16 cellular contexts compared by ENCODE assay signal in the genomic region with DNA sequence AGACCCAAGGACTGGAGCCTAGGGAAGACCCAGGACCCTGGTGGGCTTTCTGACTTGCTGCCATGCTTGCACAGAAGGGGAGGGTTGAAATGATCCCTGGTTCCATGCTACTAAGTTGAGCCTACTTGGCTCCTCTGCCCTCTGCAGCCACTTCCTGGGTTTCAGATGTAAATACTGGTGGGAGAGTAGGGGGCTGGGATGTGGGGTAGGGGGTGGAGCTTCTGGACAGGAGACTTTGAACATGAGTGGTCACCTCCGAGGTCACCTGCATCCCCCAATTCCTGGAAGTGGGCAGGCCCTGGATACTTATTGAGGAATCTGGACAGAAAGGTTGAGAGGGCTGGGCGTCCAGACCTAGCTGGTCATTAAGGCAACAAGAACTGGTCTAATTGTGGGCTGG. TPM values are rescaled to one million over a fixed set of nuclear protein-coding genes. Genes with fewer than 3 reads are reported as not detected.
A peak's percentile ranks its signal among the peaks of the same experiment; 100 is the strongest.
DNase-seq lines count a peak whose midpoint lies in the region; ATAC-seq and TF ChIP-seq lines count a peak whose summit lies in the region.
"Had no signal": no experiment of that assay in that cellular context is flagged by ENCODE, and none has a peak within 500 bp of the region (broad histone marks: within the 10 kb centered on the region; RNA-seq: fewer than 3 reads in every experiment).

No MANE protein-coding gene starts in this region.

- no peak overlapping the region for H3K4me3 ChIP-seq in mucosa of descending colon

- no peak for DNase-seq in natural killer cell
- DNase-seq in natural killer cell treated with Interleukin-12 subunit alpha and Interleukin-12 subunit beta and Interleukin-15 and Interleukin-18, amount 100 ng/mL, for 72 hours (ENCODE audit: low spot score), result no peak
- no peak for DNase-seq in activated CD4-positive, alpha-beta memory T cell treated with anti-CD3 and anti-CD28 coated beads, Interleukin-2, amount 10 ng/mL, durations not matched to agents 7 days and 5 days
- peak; percentile 22 to 26 (median 23) for DNase-seq in mucosa of descending colon
- DNase-seq in NCI-H1436 treated with DMSO at 0.1 percent for 48 hours (lab: John Stamatoyannopoulos, UW), result no peak
- no peak for DNase-seq in HEK293T (ENCODE audit: extremely low spot score)
- DNase-seq: activated T-cell treated with anti-CD3 and anti-CD28 coated beads, Interleukin-2, amount 50 U/mL, for 24 hours; esophagus squamous epithelium; NCI-H187 treated with DMSO at 0.1 percent for 48 hours; stimulated activated CD4-positive, alpha-beta T cell treated with anti-CD3 and anti-CD28 coated beads, Interleukin-4, amount 100 ng/mL, for 1 hour; upper lobe of left lung had no signal

- peaks cover 34% of the 10 kb centered on the region for H3K4me1 ChIP-seq in mucosa of descending colon (ENCODE audit: low read depth)
- H3K4me1 ChIP-seq: BE2C had no signal

- no peaks in the 10 kb centered on the region for H3K36me3 Mint-ChIP-seq in natural killer cell
- H3K36me3 Mint-ChIP-seq in natural killer cell treated with Interleukin-12 subunit alpha and Interleukin-12 subunit beta and Interleukin-15 and Interleukin-18, amount 100 ng/mL, for 72 hours, result no peaks in the 10 kb centered on the region
- H3K36me3 Mint-ChIP-seq in activated CD4-positive, alpha-beta memory T cell treated with anti-CD3 and anti-CD28 coated beads, Interleukin-2, amount 10 ng/mL, durations not matched to agents 7 days and 5 days (ENCODE audit: low read depth), result no peaks in the 10 kb centered on the region

- CTCF ChIA-PET in activated CD4-positive, alpha-beta memory T cell treated with anti-CD3 and anti-CD28 coated beads, Interleukin-2, amount 10 ng/mL, durations not matched to agents 7 days and 5 days (lab: Charles Lee), result no interaction called here
- CTCF ChIA-PET in HEK293T (lab: Yijun Ruan, JAX), result interaction anchor here (1.7 kb wide), 1 partner anchor 129 kb away, joined by 4 read pairs; no protein-coding TSS in a partner anchor

- H3K27me3 Mint-ChIP-seq in natural killer cell (ENCODE audit: low read depth in 2 of 2), result peaks cover 3 to 5% of the 10 kb centered on the region in 2 donors
- peaks cover 0 to 6% of the 10 kb centered on the region in 2 donors for H3K27me3 Mint-ChIP-seq in natural killer cell treated with Interleukin-12 subunit alpha and Interleukin-12 subunit beta and Interleukin-15 and Interleukin-18, amount 100 ng/mL, for 72 hours
- peaks cover 2% of the 10 kb centered on the region for H3K27me3 Mint-ChIP-seq in activated CD4-positive, alpha-beta memory T cell treated with anti-CD3 and anti-CD28 coated beads, Interleukin-2, amount 10 ng/mL, durations not matched to agents 7 days and 5 days

- no peaks in the 10 kb centered on the region for H3K36me3 ChIP-seq in mucosa of descending colon (ENCODE audit: low read depth)
- H3K36me3 ChIP-seq: BE2C, esophagus squamous epithelium, right lobe of liver, upper lobe of left lung had no signal

- POLR2A ChIA-PET in activated CD4-positive, alpha-beta memory T cell treated with anti-CD3 and anti-CD28 coated beads, Interleukin-2, amount 10 ng/mL, durations not matched to agents 7 days and 5 days (lab: Charles Lee), result interaction anchor here (0.9 to 1.9 kb wide), 2 partner anchors 13 to 17 kb away, joined by 3 to 5 read pairs; no protein-coding TSS in a partner anchor
- POLR2A ChIA-PET in HEK293T (lab: Yijun Ruan, JAX), result no interaction called here

- ATAC-seq in natural killer cell (no peak), mucosa of descending colon (no peak), HG03097 (IDR thresholded peaks at IDR 0.05; ENCODE audit: low FRiP score, unreplicated experiment) (no peak), HG02852 (IDR thresholded peaks at IDR 0.05; ENCODE audit: unreplicated experiment) (no peak)
- ATAC-seq in natural killer cell treated with Interleukin-12 subunit alpha and Interleukin-12 subunit beta and Interleukin-15 and Interleukin-18, amount 100 ng/mL, for 72 hours, result no peak
- ATAC-seq: activated CD4-positive, CD25-positive, alpha-beta regulatory T cell treated with anti-CD3 and anti-CD28 coated beads, Interleukin-2, amount 50 U/mL, for 24 hours had no signal

- intact Hi-C loops in natural killer cell (cut with micrococcal nuclease), result loop anchor here (5.0 kb wide), 1 partner anchor 81 kb away; no protein-coding TSS in a partner anchor
- intact Hi-C loops in mucosa of descending colon (cut with DNase I, micrococcal nuclease), result loop anchor here (10.0 kb wide), 1 partner anchor 91 kb away; no protein-coding TSS in a partner anchor

- no peaks in the 10 kb centered on the region for H3K9me3 ChIP-seq in mucosa of descending colon
- H3K9me3 ChIP-seq: BE2C, esophagus squamous epithelium, right lobe of liver, upper lobe of left lung had no signal

- no peaks in the 10 kb centered on the region for H3K9me3 Mint-ChIP-seq in natural killer cell
- H3K9me3 Mint-ChIP-seq in natural killer cell treated with Interleukin-12 subunit alpha and Interleukin-12 subunit beta and Interleukin-15 and Interleukin-18, amount 100 ng/mL, for 72 hours, result no peaks in the 10 kb centered on the region
- H3K9me3 Mint-ChIP-seq in activated CD4-positive, alpha-beta memory T cell treated with anti-CD3 and anti-CD28 coated beads, Interleukin-2, amount 10 ng/mL, durations not matched to agents 7 days and 5 days, result no peaks in the 10 kb centered on the region
- H3K9me3 Mint-ChIP-seq: activated T-cell treated with anti-CD3 and anti-CD28 coated beads, Interleukin-2, amount 50 U/mL, for 24 hours had no signal

- no peak for TF ChIP-seq CTCF in natural killer cell (IDR thresholded peaks at IDR 0.05)
- TF ChIP-seq CTCF in mucosa of descending colon (IDR thresholded peaks at IDR 0.05), result no peak

- peaks cover 2 to 51% of the 10 kb centered on the region in 2 donors for H3K4me1 Mint-ChIP-seq in natural killer cell
- peaks cover 7 to 22% of the 10 kb centered on the region in 2 donors for H3K4me1 Mint-ChIP-seq in natural killer cell treated with Interleukin-12 subunit alpha and Interleukin-12 subunit beta and Interleukin-15 and Interleukin-18, amount 100 ng/mL, for 72 hours (ENCODE audit: low read depth in 2 of 2)
- H3K4me1 Mint-ChIP-seq in activated CD4-positive, alpha-beta memory T cell treated with anti-CD3 and anti-CD28 coated beads, Interleukin-2, amount 10 ng/mL, durations not matched to agents 7 days and 5 days, result peaks cover 54% of the 10 kb centered on the region

- H3K27ac Mint-ChIP-seq in natural killer cell, result peak overlapping the region in 1 of 2 donors; percentile 92
- no peak overlapping the region for H3K27ac Mint-ChIP-seq in natural killer cell treated with Interleukin-12 subunit alpha and Interleukin-12 subunit beta and Interleukin-15 and Interleukin-18, amount 100 ng/mL, for 72 hours
- H3K27ac Mint-ChIP-seq in activated CD4-positive, alpha-beta memory T cell treated with anti-CD3 and anti-CD28 coated beads, Interleukin-2, amount 10 ng/mL, durations not matched to agents 7 days and 5 days, result no peak overlapping the region
- H3K27ac Mint-ChIP-seq: activated T-cell treated with anti-CD3 and anti-CD28 coated beads, Interleukin-2, amount 50 U/mL, for 24 hours had no signal

- H3K4me3 Mint-ChIP-seq in natural killer cell, result peak overlapping the region; percentile 64
- no peak overlapping the region for H3K4me3 Mint-ChIP-seq in natural killer cell treated with Interleukin-12 subunit alpha and Interleukin-12 subunit beta and Interleukin-15 and Interleukin-18, amount 100 ng/mL, for 72 hours
- H3K4me3 Mint-ChIP-seq in activated CD4-positive, alpha-beta memory T cell treated with anti-CD3 and anti-CD28 coated beads, Interleukin-2, amount 10 ng/mL, durations not matched to agents 7 days and 5 days, result peak overlapping the region; percentile 64

TF ChIP-seq in HEK293T, 16 proteins besides CTCF, POLR2A, EP300 and RAD21:
- TF ChIP-seq, protein P1, sequence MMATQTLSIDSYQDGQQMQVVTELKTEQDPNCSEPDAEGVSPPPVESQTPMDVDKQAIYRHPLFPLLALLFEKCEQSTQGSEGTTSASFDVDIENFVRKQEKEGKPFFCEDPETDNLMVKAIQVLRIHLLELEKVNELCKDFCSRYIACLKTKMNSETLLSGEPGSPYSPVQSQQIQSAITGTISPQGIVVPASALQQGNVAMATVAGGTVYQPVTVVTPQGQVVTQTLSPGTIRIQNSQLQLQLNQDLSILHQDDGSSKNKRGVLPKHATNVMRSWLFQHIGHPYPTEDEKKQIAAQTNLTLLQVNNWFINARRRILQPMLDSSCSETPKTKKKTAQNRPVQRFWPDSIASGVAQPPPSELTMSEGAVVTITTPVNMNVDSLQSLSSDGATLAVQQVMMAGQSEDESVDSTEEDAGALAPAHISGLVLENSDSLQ (IDR thresholded peaks at IDR 0.05), result no peak
- TF ChIP-seq HDGF (IDR thresholded peaks at IDR 0.05; ENCODE audit: borderline replicate concordance), result no peak
- no peak for TF ChIP-seq ARNT (IDR thresholded peaks at IDR 0.05)
- no peak for TF ChIP-seq CTBP1 (IDR thresholded peaks at IDR 0.05; ENCODE audit: borderline replicate concordance)
- no peak for TF ChIP-seq TARDBP (IDR thresholded peaks at IDR 0.05)
- no peak for TF ChIP-seq SP1 (IDR thresholded peaks at IDR 0.05)
- no peak for TF ChIP-seq LEF1 (IDR thresholded peaks at IDR 0.05; ENCODE audit: borderline replicate concordance)
- TF ChIP-seq BHLHE40 (IDR thresholded peaks at IDR 0.05; ENCODE audit: borderline replicate concordance), result no peak
- no peak for TF ChIP-seq FOXA1 (IDR thresholded peaks at IDR 0.05)
TF ChIP-seq in HEK293T: peak in this region for 0.

RNA-seq across cellular contexts. Expression of a gene that starts 2.9 kb away (rescaled TPM):
- total RNA-seq in natural killer cell (10 to 100 TPM; 36.5 to 51.5 (median 37.9) TPM), mucosa of descending colon (100 to 1,000 TPM in 1 of 3 donors, 10 to 100 TPM in 2; 61.4 to 103 (median 89.1) TPM)
- 10 to 100 TPM; 49.7 to 54.4 TPM for total RNA-seq in natural killer cell treated with Interleukin-12 subunit alpha and Interleukin-12 subunit beta and Interleukin-15 and Interleukin-18, amount 100 ng/mL, for 72 hours
- total RNA-seq in activated CD4-positive, alpha-beta memory T cell treated with anti-CD3 and anti-CD28 coated beads, Interleukin-2, amount 10 ng/mL, durations not matched to agents 7 days and 5 days, result 10 to 100 TPM; 46.9 to 47.0 TPM

Comparison
In these comparisons a context has a peak if more than half of its experiments do, and no peak if none do; other contexts are left out.
1. DNase-seq: peak in mucosa of descending colon (3 of 3); none in natural killer cell (single experiment), natural killer cell treated with Interleukin-12 subunit alpha and Interleukin-12 subunit beta and Interleukin-15 and Interleukin-18, amount 100 ng/mL, for 72 hours (single experiment), activated CD4-positive, alpha-beta memory T cell treated with anti-CD3 and anti-CD28 coated beads, Interleukin-2, amount 10 ng/mL, durations not matched to agents 7 days and 5 days (single experiment), NCI-H1436 treated with DMSO at 0.1 percent for 48 hours (single experiment) and HEK293T (single experiment).